ENCODE assay signal across 9 cellular contexts in genomic region chr1:19643113-19643512, GRCh38. TPM values are rescaled to one million over a fixed set of nuclear protein-coding genes. Genes with fewer than 3 reads are reported as not detected.
DNase-seq lines count a peak whose midpoint lies in the region; ATAC-seq, FAIRE-seq and TF ChIP-seq lines count a peak whose summit lies in the region.
"Had no signal": no experiment of that assay in that cellular context is flagged by ENCODE, and none has a peak within 500 bp of the region (broad histone marks: within the 10 kb centered on the region; RNA-seq: fewer than 3 reads in every experiment).

No MANE protein-coding gene starts in this region.

- H3K27ac ChIP-seq in smooth muscle cell (ENCODE audit: low read depth) (no peak overlapping the region), body of pancreas (no peak overlapping the region), SJCRH30 (no peak overlapping the region)

- H3K4me1 ChIP-seq in smooth muscle cell (ENCODE audit: low read depth) (peaks cover 11% of the 10 kb centered on the region), body of pancreas (peaks cover 18% of the 10 kb centered on the region), SJCRH30 (peaks cover 15% of the 10 kb centered on the region)

- peak; percentile 87 for FAIRE-seq in H54 (lab: Jason Lieb, UNC)
- FAIRE-seq: islet of Langerhans had no signal

- no peaks in the 10 kb centered on the region for H3F3A ChIP-seq in smooth muscle cell (ENCODE audit: low read depth)

- 60% methylated on average over 7 of the region's 7 CpGs for WGBS in smooth muscle cell (ENCODE audit: low lambda C conversion rate)
- WGBS in body of pancreas, 2 donors = 47 to 63% methylated on average over 7 of the region's 7 CpGs

- intact Hi-C loops in body of pancreas (cut with DNase I) = no loop called here

- TF ChIP-seq POLR2A in H54 (IDR thresholded peaks at IDR 0.05; ENCODE audit: low read depth, low read length) = no peak
- no peak for TF ChIP-seq POLR2A in body of pancreas (IDR thresholded peaks at IDR 0.05)

- peak; percentile 20 for TF ChIP-seq CTCF in fibroblast of villous mesenchyme (IDR thresholded peaks at IDR 0.05; ENCODE audit: insufficient read depth, low read depth, low read length)
- no peak for TF ChIP-seq CTCF in smooth muscle cell (IDR thresholded peaks at IDR 0.05; ENCODE audit: borderline replicate concordance, insufficient read depth, poor library complexity, severe bottlenecking)
- no peak for TF ChIP-seq CTCF in body of pancreas (IDR thresholded peaks at IDR 0.05)

- H4K20me1 ChIP-seq in smooth muscle cell (ENCODE audit: low read depth) = peaks cover 19% of the 10 kb centered on the region

- H3K36me3 ChIP-seq in smooth muscle cell (ENCODE audit: low read depth) = no peaks in the 10 kb centered on the region
- H3K36me3 ChIP-seq in body of pancreas (replicated peaks in 1 of 2; ENCODE audit: insufficient read depth in 1 of 2, low read depth in 2 of 2) = no peaks in the 10 kb centered on the region
- no peaks in the 10 kb centered on the region for H3K36me3 ChIP-seq in SJCRH30

- H3K4me2 ChIP-seq in smooth muscle cell = peak overlapping the region; percentile 88

- no peak overlapping the region for H3K9ac ChIP-seq in smooth muscle cell (ENCODE audit: low read depth)

- H3K9me3 ChIP-seq in smooth muscle cell (replicated peaks; ENCODE audit: low read depth) (no peaks in the 10 kb centered on the region), body of pancreas (no peaks in the 10 kb centered on the region), SJCRH30 (replicated peaks) (no peaks in the 10 kb centered on the region)

- H3K4me3 ChIP-seq in fibroblast of villous mesenchyme (ENCODE audit: low read depth, low read length) (no peak overlapping the region), smooth muscle cell (peak overlapping the region; percentile 49), body of pancreas (no peak overlapping the region), SJCRH30 (no peak overlapping the region)

- H3K79me2 ChIP-seq in smooth muscle cell (ENCODE audit: low read depth) = no peaks in the 10 kb centered on the region

- ATAC-seq in body of pancreas = no peak
- no peak for ATAC-seq in HG03460 (IDR thresholded peaks at IDR 0.05; ENCODE audit: unreplicated experiment)

- DNase-seq in H54 (ENCODE audit: insufficient read length, low spot score) (peak; percentile 88), SW480 (ENCODE audit: low spot score) (peak; percentile 84), fibroblast of villous mesenchyme (ENCODE audit: low read depth) (peak; percentile 35), smooth muscle cell (lab: John Stamatoyannopoulos, UW; ENCODE audit: unreplicated experiment) (no peak), body of pancreas (no peak), SJCRH30 (no peak), NCI-H2107 (lab: John Stamatoyannopoulos, UW) (no peak)

- H3K27me3 ChIP-seq in smooth muscle cell (ENCODE audit: low read depth) (peaks cover 14% of the 10 kb centered on the region), body of pancreas (no peaks in the 10 kb centered on the region), SJCRH30 (no peaks in the 10 kb centered on the region)

- peak overlapping the region; percentile 82 for H2AFZ ChIP-seq in smooth muscle cell (ENCODE audit: low read depth)

RNA-seq across cellular contexts. Expression of gene NBL1, which starts 1.0 kb away (rescaled TPM):
- total RNA-seq in fibroblast of villous mesenchyme = 61.3 and 90.5 TPM in 2 replicates
- total RNA-seq in smooth muscle cell = 9.4 and 12.3 TPM in 2 replicates
- 35.9 and 46.9 TPM in 2 replicates for polyA plus RNA-seq in smooth muscle cell
- total RNA-seq in body of pancreas = 10 to 100 TPM; 21.8 to 32.4 TPM
- total RNA-seq in SJCRH30 (2014; rRNA removed; shearing (Covaris generic)) = 3.5 and 4.4 TPM in 2 replicates

RNA-seq across cellular contexts. Expression of gene HTR6, which starts 21.6 kb away (rescaled TPM):
- total RNA-seq in fibroblast of villous mesenchyme (not detected in 2 replicates), smooth muscle cell (not detected in 2 replicates), body of pancreas (not detected)
- polyA plus RNA-seq in smooth muscle cell = not detected in 2 replicates
- total RNA-seq in SJCRH30 (2014; rRNA removed; shearing (Covaris generic)) = 0.05 TPM in 1 of 2 replicates, not detected in the other

Comparison
In these comparisons a context has a peak if more than half of its experiments do, and no peak if none do; other contexts are left out.
1. DNase-seq: peak in H54 (single experiment), SW480 (single experiment) and fibroblast of villous mesenchyme (single experiment); none in smooth muscle cell (single experiment), body of pancreas (0 of 4), SJCRH30 (0 of 2) and NCI-H2107 (single experiment).